29 cellular contexts compared by ENCODE assay signal in the genomic region with DNA sequence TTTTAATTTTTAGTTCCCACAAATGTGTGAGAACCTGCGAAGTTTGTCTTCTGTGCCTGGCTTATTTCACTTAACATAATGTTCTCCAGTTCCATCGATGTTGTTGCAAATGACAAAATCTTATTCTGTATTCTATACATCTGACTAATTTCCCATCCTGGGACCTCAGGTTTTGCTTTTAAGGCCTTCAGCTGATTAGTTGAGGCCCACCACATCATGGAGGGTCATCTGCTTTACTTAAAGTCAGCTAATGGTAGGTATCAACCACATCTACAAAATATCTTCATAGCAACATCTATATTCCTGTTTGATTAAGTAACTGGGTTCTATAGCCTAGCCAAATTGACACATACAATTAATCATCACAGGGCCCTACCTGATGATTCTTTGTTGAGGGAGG.
"Had no signal": no experiment of that assay in that cellular context is flagged by ENCODE, and none has a peak within 500 bp of the region (broad histone marks: within the 10 kb centered on the region; RNA-seq: fewer than 3 reads in every experiment).

No MANE protein-coding gene starts in this region.

- H3K36me3 Mint-ChIP-seq: stimulated activated effector memory CD8-positive, alpha-beta T cell treated with anti-CD3 and anti-CD28 coated beads, Interleukin-12 subunit alpha, Interleukin-12 subunit beta, amount 100 ng/mL, for 72 hours; stimulated activated memory B cell treated with anti-CD40 and anti-IgM and Interleukin-4, amounts not matched to agents 10 μg/mL and 1 μg/mL and 100 μg/mL, for 72 hours; stimulated activated naive B cell treated with anti-CD40 and anti-IgM and Interleukin-4, amounts not matched to agents 10 μg/mL and 1 μg/mL and 100 μg/mL, for 72 hours had no signal

- H3K4me1 Mint-ChIP-seq: stimulated activated effector memory CD8-positive, alpha-beta T cell treated with anti-CD3 and anti-CD28 coated beads, Interleukin-12 subunit alpha, Interleukin-12 subunit beta, amount 100 ng/mL, for 72 hours; stimulated activated memory B cell treated with anti-CD40 and anti-IgM and Interleukin-4, amounts not matched to agents 10 μg/mL and 1 μg/mL and 100 μg/mL, for 72 hours; stimulated activated naive B cell treated with anti-CD40 and anti-IgM and Interleukin-4, amounts not matched to agents 10 μg/mL and 1 μg/mL and 100 μg/mL, for 72 hours; stimulated activated naive CD8-positive, alpha-beta T cell treated with anti-CD3 and anti-CD28 coated beads, Interleukin-15, amount 100 ng/mL, for 72 hours had no signal

- ATAC-seq: stimulated activated effector memory CD8-positive, alpha-beta T cell treated with anti-CD3 and anti-CD28 coated beads, Interleukin-12 subunit alpha, Interleukin-12 subunit beta, amount 100 ng/mL, for 72 hours; stimulated activated memory B cell treated with anti-CD40 and anti-IgM and Interleukin-4, amounts not matched to agents 10 μg/mL and 1 μg/mL and 100 μg/mL, for 72 hours; stimulated activated naive B cell treated with anti-CD40 and anti-IgM and Interleukin-4, amounts not matched to agents 10 μg/mL and 1 μg/mL and 100 μg/mL, for 72 hours; stimulated activated naive CD8-positive, alpha-beta T cell treated with anti-CD3 and anti-CD28 coated beads, Interleukin-15, amount 100 ng/mL, for 72 hours; stimulated activated naive CD8-positive, alpha-beta T cell treated with anti-CD3 and anti-CD28 coated beads, Interleukin-15, Interleukin-2, amounts not matched to agents 100 U/mL and 50 U/mL, for 24 hours; upper lobe of right lung had no signal

- H3K27me3 ChIP-seq: stomach, suprapubic skin, testis, thyroid gland, tibial artery, tibial nerve, transverse colon, upper lobe of left lung, upper lobe of right lung, uterus, vagina had no signal

- H3K4me3 ChIP-seq: stomach, suprapubic skin, testis, thoracic aorta, thyroid gland, tibial artery, tibial nerve, transverse colon, upper lobe of left lung, upper lobe of right lung, uterus, vagina had no signal

- H3K4me1 ChIP-seq: testis, thyroid gland, tibial artery, transverse colon, upper lobe of left lung, upper lobe of right lung, uterus, vagina had no signal

- H3K27ac ChIP-seq: stomach, suprapubic skin, testis, thoracic aorta, thyroid gland, tibial artery, tibial nerve, transverse colon, upper lobe of left lung, upper lobe of right lung, uterus, vagina had no signal

- H3K27ac Mint-ChIP-seq: stimulated activated effector memory CD8-positive, alpha-beta T cell treated with anti-CD3 and anti-CD28 coated beads, Interleukin-12 subunit alpha, Interleukin-12 subunit beta, amount 100 ng/mL, for 72 hours; stimulated activated memory B cell treated with anti-CD40 and anti-IgM and Interleukin-4, amounts not matched to agents 10 μg/mL and 1 μg/mL and 100 μg/mL, for 72 hours; stimulated activated naive B cell treated with anti-CD40 and anti-IgM and Interleukin-4, amounts not matched to agents 10 μg/mL and 1 μg/mL and 100 μg/mL, for 72 hours; stimulated activated naive CD8-positive, alpha-beta T cell treated with anti-CD3 and anti-CD28 coated beads, Interleukin-15, amount 100 ng/mL, for 72 hours; stimulated activated naive CD8-positive, alpha-beta T cell treated with anti-CD3 and anti-CD28 coated beads, Interleukin-15, Interleukin-2, amounts not matched to agents 100 ng/mL and 50 ng/mL, for 24 hours; type B pancreatic cell had no signal

- H3K27me3 Mint-ChIP-seq: stimulated activated memory B cell treated with anti-CD40 and anti-IgM and Interleukin-4, amounts not matched to agents 10 μg/mL and 1 μg/mL and 100 μg/mL, for 72 hours; stimulated activated naive B cell treated with anti-CD40 and anti-IgM and Interleukin-4, amounts not matched to agents 10 μg/mL and 1 μg/mL and 100 μg/mL, for 72 hours; stimulated activated naive CD8-positive, alpha-beta T cell treated with anti-CD3 and anti-CD28 coated beads, Interleukin-15, Interleukin-2, amounts not matched to agents 100 ng/mL and 50 ng/mL, for 24 hours; type B pancreatic cell had no signal

- H3K36me3 ChIP-seq: stomach, suprapubic skin, thoracic aorta, thyroid gland, tibial artery, tibial nerve, transverse colon, upper lobe of left lung, upper lobe of right lung, uterus, vagina had no signal

- FAIRE-seq: urothelium cell line had no signal

- DNase-seq: stimulated activated CD4-positive, alpha-beta T cell treated with anti-CD3 and anti-CD28 coated beads, Interleukin-2, amount 100 ng/mL, for 48 hours; stimulated activated CD4-positive, alpha-beta T cell treated with anti-CD3 and anti-CD28 coated beads, Interleukin-4, amount 100 ng/mL, for 1 hour; stimulated activated CD4-positive, alpha-beta T cell treated with anti-CD3 and anti-CD28 coated beads, Interleukin-4, amount 100 ng/mL, for 24 hours; stimulated activated CD4-positive, alpha-beta T cell treated with anti-CD3 and anti-CD28 coated beads, Interleukin-4, amount 100 ng/mL, for 4 hours; stimulated activated CD8-positive, alpha-beta memory T cell treated with anti-CD3 and anti-CD28 coated beads, Interleukin-4, amount 100 ng/mL, for 48 hours; stimulated activated naive B cell treated with anti-CD40 and anti-IgM and Interleukin-4, amounts not matched to agents 10 μg/mL and 1 μg/mL and 100 μg/mL, for 72 hours; stimulated activated naive CD4-positive, alpha-beta T cell; stimulated activated naive CD4-positive, alpha-beta T cell treated with Interleukin-2 at 50 U/mL for 16 hours; stimulated activated naive CD8-positive, alpha-beta T cell treated with anti-CD3 and anti-CD28 coated beads, Interleukin-15, amount 100 ng/mL, for 72 hours; stimulated activated naive CD8-positive, alpha-beta T cell treated with anti-CD3 and anti-CD28 coated beads, Interleukin-15, Interleukin-2, amounts not matched to agents 100 U/mL and 50 U/mL, for 24 hours; stomach; substantia nigra; testis; thyroid gland; tibial artery; transverse colon; trophoblast cell; upper lobe of left lung; upper lobe of right lung; uterus had no signal

- H3K9me3 ChIP-seq: stomach, suprapubic skin, testis, thoracic aorta, thyroid gland, tibial artery, tibial nerve, transverse colon, upper lobe of left lung, upper lobe of right lung, uterus, vagina had no signal

- H3K4me3 Mint-ChIP-seq: stimulated activated effector memory CD8-positive, alpha-beta T cell treated with anti-CD3 and anti-CD28 coated beads, Interleukin-12 subunit alpha, Interleukin-12 subunit beta, amount 100 ng/mL, for 72 hours; stimulated activated memory B cell treated with anti-CD40 and anti-IgM and Interleukin-4, amounts not matched to agents 10 μg/mL and 1 μg/mL and 100 μg/mL, for 72 hours; stimulated activated naive B cell treated with anti-CD40 and anti-IgM and Interleukin-4, amounts not matched to agents 10 μg/mL and 1 μg/mL and 100 μg/mL, for 72 hours; stimulated activated naive CD8-positive, alpha-beta T cell treated with anti-CD3 and anti-CD28 coated beads, Interleukin-15, amount 100 ng/mL, for 72 hours; stimulated activated naive CD8-positive, alpha-beta T cell treated with anti-CD3 and anti-CD28 coated beads, Interleukin-15, Interleukin-2, amounts not matched to agents 100 ng/mL and 50 ng/mL, for 24 hours; type B pancreatic cell had no signal
